ENCODE assay signal across 27 cellular contexts in genomic region chr2:15163316-15163715, GRCh38.
"Had no signal": no experiment of that assay in that cellular context is flagged by ENCODE, and none has a peak within 500 bp of the region (broad histone marks: within the 10 kb centered on the region; RNA-seq: fewer than 3 reads in every experiment).

No MANE protein-coding gene starts in this region.

- H3K4me1 ChIP-seq: left lung, lower lobe of right lung, right atrium auricular region, transverse colon had no signal

- H3K27ac ChIP-seq: heart right ventricle, left lung, lower lobe of right lung, neural progenitor cell, right atrium auricular region, transverse colon, WERI-Rb-1 had no signal

- H3K9me3 ChIP-seq: heart right ventricle, left lung, lower lobe of right lung, right atrium auricular region, testis, transverse colon had no signal

- DNase-seq: activated CD4-positive, alpha-beta memory T cell treated with anti-CD3 and anti-CD28 coated beads for 36 hours; activated CD4-positive, alpha-beta T cell treated with anti-CD3 and anti-CD28 coated beads, Interleukin-2, amount 10 ng/mL, durations not matched to agents 24 days and 14 days; activated CD4-positive, CD25-positive, alpha-beta regulatory T cell treated with anti-CD3 and anti-CD28 coated beads, Interleukin-2, amount 50 U/mL, for 72 hours; activated CD8-positive, alpha-beta memory T cell treated with anti-CD3 and anti-CD28 coated beads, Interleukin-2, amount 50 U/mL, for 4 hours; activated gamma-delta T cell treated with Interleukin-2 at 50 U/mL for 16 hours; activated naive CD4-positive, alpha-beta T cell treated with anti-CD3 and anti-CD28 coated beads, Interleukin-2, amount 50 U/mL, for 16 hours; activated T-cell treated with anti-CD3 and anti-CD28 coated beads, Interleukin-2, amount 50 U/mL, for 24 hours; amniotic stem cell; caudate nucleus; cortex of kidney; effector memory CD8-positive, alpha-beta T cell; erythroblast; foreskin melanocyte; heart right ventricle; left lung; lower lobe of right lung; mesenchymal stem cell; natural killer cell; occipital lobe; stimulated activated CD4-positive, alpha-beta T cell treated with anti-CD3 and anti-CD28 coated beads, Interleukin-4, amount 100 ng/mL, for 1 hour; stimulated activated naive CD8-positive, alpha-beta T cell treated with anti-CD3 and anti-CD28 coated beads, Interleukin-15, Interleukin-2, amounts not matched to agents 100 U/mL and 50 U/mL, for 24 hours; transverse colon; WERI-Rb-1 had no signal

- H3K4me3 ChIP-seq: heart right ventricle, left lung, lower lobe of right lung, neural progenitor cell, right atrium auricular region, testis, transverse colon had no signal

- ATAC-seq: activated T-helper 17 cell treated with anti-CD3 and anti-CD28 coated beads, Interleukin-2, amount 50 U/mL, for 72 hours; effector memory CD8-positive, alpha-beta T cell; heart right ventricle; left lung; lower lobe of right lung; natural killer cell; stimulated activated naive CD8-positive, alpha-beta T cell treated with anti-CD3 and anti-CD28 coated beads, Interleukin-15, Interleukin-2, amounts not matched to agents 100 U/mL and 50 U/mL, for 24 hours had no signal

- H3K9ac ChIP-seq: neural progenitor cell had no signal

- H3K27me3 ChIP-seq: heart right ventricle, left lung, neural progenitor cell, right atrium auricular region, testis, transverse colon had no signal

- H3K36me3 ChIP-seq: neural progenitor cell, right atrium auricular region, transverse colon, WERI-Rb-1 had no signal

- H2AFZ ChIP-seq: neural progenitor cell had no signal

- H3K4me2 ChIP-seq: neural progenitor cell had no signal
